1 cellular context compared by ENCODE assay signal in the genomic region with DNA sequence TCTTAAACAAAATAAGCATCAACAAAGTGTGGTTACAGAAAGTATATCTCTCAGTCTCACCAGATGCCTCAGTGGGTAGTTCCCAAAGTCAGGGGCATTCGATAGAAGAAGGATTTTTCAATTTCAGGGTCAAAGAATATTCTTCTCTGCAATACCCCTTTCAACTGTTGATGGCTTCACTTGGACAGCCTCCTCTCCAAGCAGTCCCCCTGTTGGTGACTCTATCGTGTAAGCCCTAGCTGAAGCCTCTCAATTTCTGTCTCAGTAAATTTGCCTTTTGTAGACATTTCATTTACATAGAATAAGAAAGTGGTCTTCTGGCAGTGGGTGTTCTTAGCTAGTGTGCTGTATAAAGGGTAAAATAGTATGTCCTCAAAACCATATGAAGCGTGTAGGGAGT.
TF ChIP-seq lines count a peak whose summit lies in the region.

No MANE protein-coding gene starts in this region.

TF ChIP-seq in GM23338, 12 proteins besides CTCF, POLR2A, EP300 and RAD21:
- TF ChIP-seq EZH2 (IDR thresholded peaks at IDR 0.05; ENCODE audit: low read depth, unreplicated experiment) (no peak), JUNB (IDR thresholded peaks at IDR 0.05; ENCODE audit: unreplicated experiment) (no peak)
- TF ChIP-seq, protein P1, sequence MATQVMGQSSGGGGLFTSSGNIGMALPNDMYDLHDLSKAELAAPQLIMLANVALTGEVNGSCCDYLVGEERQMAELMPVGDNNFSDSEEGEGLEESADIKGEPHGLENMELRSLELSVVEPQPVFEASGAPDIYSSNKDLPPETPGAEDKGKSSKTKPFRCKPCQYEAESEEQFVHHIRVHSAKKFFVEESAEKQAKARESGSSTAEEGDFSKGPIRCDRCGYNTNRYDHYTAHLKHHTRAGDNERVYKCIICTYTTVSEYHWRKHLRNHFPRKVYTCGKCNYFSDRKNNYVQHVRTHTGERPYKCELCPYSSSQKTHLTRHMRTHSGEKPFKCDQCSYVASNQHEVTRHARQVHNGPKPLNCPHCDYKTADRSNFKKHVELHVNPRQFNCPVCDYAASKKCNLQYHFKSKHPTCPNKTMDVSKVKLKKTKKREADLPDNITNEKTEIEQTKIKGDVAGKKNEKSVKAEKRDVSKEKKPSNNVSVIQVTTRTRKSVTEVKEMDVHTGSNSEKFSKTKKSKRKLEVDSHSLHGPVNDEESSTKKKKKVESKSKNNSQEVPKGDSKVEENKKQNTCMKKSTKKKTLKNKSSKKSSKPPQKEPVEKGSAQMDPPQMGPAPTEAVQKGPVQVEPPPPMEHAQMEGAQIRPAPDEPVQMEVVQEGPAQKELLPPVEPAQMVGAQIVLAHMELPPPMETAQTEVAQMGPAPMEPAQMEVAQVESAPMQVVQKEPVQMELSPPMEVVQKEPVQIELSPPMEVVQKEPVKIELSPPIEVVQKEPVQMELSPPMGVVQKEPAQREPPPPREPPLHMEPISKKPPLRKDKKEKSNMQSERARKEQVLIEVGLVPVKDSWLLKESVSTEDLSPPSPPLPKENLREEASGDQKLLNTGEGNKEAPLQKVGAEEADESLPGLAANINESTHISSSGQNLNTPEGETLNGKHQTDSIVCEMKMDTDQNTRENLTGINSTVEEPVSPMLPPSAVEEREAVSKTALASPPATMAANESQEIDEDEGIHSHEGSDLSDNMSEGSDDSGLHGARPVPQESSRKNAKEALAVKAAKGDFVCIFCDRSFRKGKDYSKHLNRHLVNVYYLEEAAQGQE (IDR thresholded peaks at IDR 0.05; ENCODE audit: unreplicated experiment), result no peak
